In the genomic region with DNA sequence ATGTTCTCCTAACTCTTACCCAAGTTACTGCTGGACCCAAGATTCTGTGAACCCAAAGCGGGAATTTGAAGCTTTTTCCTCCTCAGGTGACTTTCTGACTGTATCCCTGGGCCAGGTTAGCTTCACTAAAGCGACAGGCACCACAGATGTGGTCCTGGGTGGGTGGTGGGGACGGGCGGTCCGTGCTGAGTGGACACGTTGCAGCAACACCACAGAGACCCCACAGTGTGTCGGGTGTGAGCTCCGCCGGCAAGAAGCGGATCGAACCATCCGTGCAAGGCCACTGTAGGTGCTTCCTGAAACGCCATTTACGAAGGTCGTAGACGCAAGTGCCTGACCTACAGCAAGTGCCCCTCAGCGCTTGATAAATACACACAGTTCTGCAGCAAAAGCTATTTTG, we compare ENCODE assay signal across 21 cellular contexts.
"Had no signal": no experiment of that assay in that cellular context is flagged by ENCODE, and none has a peak within 500 bp of the region (broad histone marks: within the 10 kb centered on the region; RNA-seq: fewer than 3 reads in every experiment).

No MANE protein-coding gene starts in this region.

- H3K27ac ChIP-seq: dorsolateral prefrontal cortex, gastrocnemius medialis, heart right ventricle, left ventricle myocardium inferior, lower lobe of right lung, neural progenitor cell, parathyroid adenoma, prostate gland, right lobe of liver, testis, tibial nerve, upper lobe of right lung, vagina had no signal

- H3K4me1 ChIP-seq: gastrocnemius medialis, heart right ventricle, left ventricle myocardium inferior, lower lobe of right lung, neural progenitor cell, parathyroid adenoma, prostate gland, right lobe of liver, testis, tibial nerve, upper lobe of right lung, vagina had no signal

- H3K4me3 ChIP-seq: dorsolateral prefrontal cortex, gastrocnemius medialis, heart right ventricle, left ventricle myocardium inferior, lower lobe of right lung, neural progenitor cell, prostate gland, right lobe of liver, testis, tibial nerve, upper lobe of right lung, vagina had no signal

- H3K36me3 ChIP-seq: gastrocnemius medialis, heart right ventricle, left ventricle myocardium inferior, lower lobe of right lung, neural progenitor cell, prostate gland, right lobe of liver, tibial nerve, upper lobe of right lung, vagina had no signal

- H3K9me3 ChIP-seq: gastrocnemius medialis, heart right ventricle, left ventricle myocardium inferior, lower lobe of right lung, prostate gland, right lobe of liver, testis, tibial nerve, upper lobe of right lung, vagina had no signal

- DNase-seq: cortex of kidney; dorsolateral prefrontal cortex; effector memory CD4-positive, alpha-beta T cell; gastrocnemius medialis; heart right ventricle; left ventricle myocardium inferior; lower lobe of right lung; occipital lobe; stimulated activated CD4-positive, alpha-beta T cell treated with anti-CD3 and anti-CD28 coated beads, Interleukin-15, amount 100 ng/mL, for 24 hours; stimulated activated CD4-positive, alpha-beta T cell treated with anti-CD3 and anti-CD28 coated beads, Interleukin-1b, Interleukin-23, amount 100 ng/mL, for 48 hours; stimulated activated CD4-positive, alpha-beta T cell treated with anti-CD3 and anti-CD28 coated beads, Interleukin-4, amount 100 ng/mL, for 24 hours; testis; upper lobe of right lung had no signal

- H3K27me3 ChIP-seq: gastrocnemius medialis, neural progenitor cell, right lobe of liver, testis, tibial nerve, upper lobe of right lung, vagina had no signal

- ATAC-seq: esophagus mucosa; gastrocnemius medialis; heart right ventricle; lower lobe of right lung; right lobe of liver; stimulated activated memory B cell treated with anti-CD40 and anti-IgM and Interleukin-4, amounts not matched to agents 10 μg/mL and 1 μg/mL and 100 μg/mL, for 72 hours; upper lobe of right lung had no signal
